8 cellular contexts compared by ENCODE assay signal in the genomic region with DNA sequence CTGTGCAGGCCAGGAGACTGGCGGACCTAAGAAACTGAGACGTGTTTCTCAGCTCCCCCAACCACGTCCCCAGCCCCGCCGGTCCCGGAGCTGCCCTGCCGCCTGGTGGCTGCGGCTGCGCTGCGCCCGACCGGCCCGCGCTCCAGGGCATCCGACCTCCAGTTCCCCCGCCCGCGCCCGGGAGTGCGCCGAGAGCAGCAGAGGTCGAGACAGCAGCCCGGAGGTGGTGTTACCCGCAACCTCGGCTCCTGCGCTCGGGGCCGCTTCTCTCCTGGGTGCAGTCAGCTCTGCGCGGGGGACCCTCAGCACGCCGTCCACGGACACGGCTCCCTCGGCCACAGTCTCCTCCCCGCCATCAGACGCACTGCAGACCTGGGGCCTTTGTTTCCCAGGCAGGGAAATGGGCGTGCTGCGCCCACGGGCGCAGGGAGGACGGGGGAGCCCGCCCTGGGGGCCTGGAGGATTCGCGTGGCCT. TPM values are rescaled to one million over a fixed set of nuclear protein-coding genes. Genes with fewer than 3 reads are reported as not detected.
DNase-seq lines count a peak whose midpoint lies in the region; ATAC-seq and TF ChIP-seq lines count a peak whose summit lies in the region.

No MANE protein-coding gene starts in this region.

- TF ChIP-seq CTCF in AG09319 (IDR thresholded peaks at IDR 0.05; ENCODE audit: low read depth, low read length) (peak; percentile 54), endodermal cell (conservative IDR thresholded peaks at IDR 0.05) (peak; percentile 93)

- peaks cover 38% of the 10 kb centered on the region for H3K27me3 Mint-ChIP-seq in endodermal cell (ENCODE audit: insufficient read depth)

- H3K27ac Mint-ChIP-seq in endodermal cell = no peak overlapping the region

- no peaks in the 10 kb centered on the region for H3K36me3 Mint-ChIP-seq in endodermal cell (ENCODE audit: low read depth)

- peaks cover 6% of the 10 kb centered on the region for H3K4me1 ChIP-seq in endodermal cell (ENCODE audit: control insufficient read depth, insufficient read depth, low read length)

- 2 to 4% methylated on average over 23 to 45 of the region's 45 CpGs for WGBS in endodermal cell (ENCODE audit: insufficient coverage in 1 of 2, insufficient read length in 1 of 2), 2 experiments

- H3K36me3 ChIP-seq in endodermal cell (ENCODE audit: control insufficient read depth, insufficient read depth, low read length) = no peaks in the 10 kb centered on the region

- H3K9ac ChIP-seq in endodermal cell (ENCODE audit: extremely low read depth, low read length, poor library complexity, severe bottlenecking) = no peak overlapping the region

- peak; percentile 56 for DNase-seq in AG09319 (ENCODE audit: extremely low read depth, low read depth)
- peak; percentile 77 for DNase-seq in NCI-H82 (lab: John Stamatoyannopoulos, UW)
- peak; percentile 69 for DNase-seq in activated CD8-positive, alpha-beta memory T cell treated with anti-CD3 and anti-CD28 coated beads for 4 hours (ENCODE audit: low read depth in 2 of 2)
- peak; percentile 97 for DNase-seq in endodermal cell
- peak; percentile 59 for DNase-seq in mucosa of gallbladder (ENCODE audit: low spot score)
- peak; percentile 61 to 84 for DNase-seq in stimulated activated CD8-positive, alpha-beta memory T cell treated with anti-CD3 and anti-CD28 coated beads, Interleukin-7, amount 100 ng/mL, for 4 hours (ENCODE audit: low read depth in 2 of 2)

- peak overlapping the region; percentile 79 for H3K4me3 ChIP-seq in endodermal cell (ENCODE audit: low read length)

- H3K27me3 ChIP-seq in endodermal cell (ENCODE audit: control insufficient read depth, insufficient read depth, low read length, poor library complexity, severe bottlenecking) = peaks cover 15% of the 10 kb centered on the region

- H3K27ac ChIP-seq in endodermal cell (ENCODE audit: low read depth, low read length) = no peak overlapping the region

- H3K4me1 Mint-ChIP-seq in endodermal cell = peaks cover 12% of the 10 kb centered on the region

- ATAC-seq in GM18858 (IDR thresholded peaks at IDR 0.05; ENCODE audit: unreplicated experiment) (peak; percentile 53), HG03139 (IDR thresholded peaks at IDR 0.05; ENCODE audit: unreplicated experiment) (peak; percentile 57)

- H3K9me3 ChIP-seq in endodermal cell (ENCODE audit: control insufficient read depth, low read length) = no peaks in the 10 kb centered on the region

- H3K9me3 Mint-ChIP-seq in endodermal cell = no peaks in the 10 kb centered on the region

- peak overlapping the region; percentile 54 for H3K4me3 Mint-ChIP-seq in endodermal cell

RNA-seq across cellular contexts. Expression of gene GPR132, which starts 21.6 kb away (rescaled TPM):
- total RNA-seq in endodermal cell (1 to 10 TPM in 1 of 2 donors, under 1 TPM in 1; 0.27 to 3.3 TPM), mucosa of gallbladder (3.7 TPM)
- 0.25 TPM for polyA plus RNA-seq in endodermal cell (2013, experiment 1 of 2)
- polyA plus RNA-seq in endodermal cell (2013, experiment 2 of 2) = 0.08 TPM
